30 cellular contexts compared by ENCODE assay signal in the genomic region with DNA sequence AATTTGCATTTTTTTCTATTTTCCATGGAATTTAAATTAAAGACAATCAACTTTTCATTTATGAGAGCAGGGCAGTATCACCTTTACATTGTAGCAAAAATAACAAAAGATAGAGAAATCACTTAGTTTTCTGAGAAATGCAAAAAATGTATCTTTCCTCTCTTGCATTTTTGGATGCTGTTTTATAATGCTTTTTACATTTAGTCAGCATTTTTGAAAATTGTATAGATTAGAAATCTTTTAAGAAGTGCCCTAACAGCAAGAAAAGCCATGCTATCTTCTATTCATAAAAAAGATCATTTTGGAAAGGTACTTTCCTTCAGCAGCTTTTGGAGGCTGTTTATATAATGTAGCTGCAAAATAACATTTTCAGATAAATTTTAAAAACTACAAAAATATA.
"Had no signal": no experiment of that assay in that cellular context is flagged by ENCODE, and none has a peak within 500 bp of the region (broad histone marks: within the 10 kb centered on the region; RNA-seq: fewer than 3 reads in every experiment).

No MANE protein-coding gene starts in this region.

- H3K36me3 ChIP-seq: MG63 had no signal

- H3K27me3 ChIP-seq: MG63 had no signal

- H3K4me3 ChIP-seq: MG63 had no signal

- DNase-seq: Karpas-422, Kasumi-1, MG63, MM.1S, MV-4-11, NCI-H1048, NCI-H1092, NCI-H1092 treated with DMSO at 0.1 percent for 48 hours, NCI-H1105, NCI-H1417 treated with DMSO at 0.1 percent for 48 hours, NCI-H1436, NCI-H1436 treated with DMSO at 0.1 percent for 48 hours, NCI-H146, NCI-H1694, NCI-H1694 treated with DMSO at 0.1 percent for 48 hours, NCI-H187, NCI-H187 treated with DMSO at 0.1 percent for 48 hours, NCI-H1930, NCI-H2029, NCI-H2029 treated with DMSO at 0.1 percent for 48 hours, NCI-H2107, NCI-H2171, NCI-H2171 treated with DMSO at 0.1 percent for 48 hours, NCI-H2227 treated with DMSO at 0.1 percent for 48 hours, NCI-H226, NCI-H345, NCI-H446, NCI-H510A, NCI-H510A treated with DMSO at 0.1 percent for 48 hours, NCI-H524 had no signal

- H3K9me3 ChIP-seq: MG63 had no signal
